2 cellular contexts compared by ENCODE assay signal in genomic region chr11:18581825-18582224, GRCh38.
TF ChIP-seq lines count a peak whose summit lies in the region.

No MANE protein-coding gene starts in this region.

TF ChIP-seq in A549, 52 proteins besides CTCF, POLR2A, EP300 and RAD21:
- TF ChIP-seq FOSL2 (IDR thresholded peaks at IDR 0.05) (no peak), FOSL2 (CRISPR knock-in tag; IDR thresholded peaks at IDR 0.05) (no peak), RNF2 (IDR thresholded peaks at IDR 0.05; ENCODE audit: borderline replicate concordance, low read depth) (no peak), HMGXB4 (CRISPR knock-in tag; IDR thresholded peaks at IDR 0.05; ENCODE audit: borderline replicate concordance) (no peak), PHF8 (IDR thresholded peaks at IDR 0.05; ENCODE audit: borderline replicate concordance, low read depth) (no peak), EHMT2 (IDR thresholded peaks at IDR 0.05; ENCODE audit: low read depth) (no peak), TFCP2L1 (CRISPR knock-in tag; IDR thresholded peaks at IDR 0.05) (no peak), SMC3 (IDR thresholded peaks at IDR 0.05) (no peak), JUN (IDR thresholded peaks at IDR 0.05) (no peak), ELK1 (IDR thresholded peaks at IDR 0.05; ENCODE audit: low read depth, low read length) (no peak), HOXA7 (CRISPR knock-in tag; IDR thresholded peaks at IDR 0.05) (no peak), CHD2 (IDR thresholded peaks at IDR 0.05; ENCODE audit: low read length, partially characterized antibody) (no peak), GATA3 (IDR thresholded peaks at IDR 0.05; ENCODE audit: borderline replicate concordance) (no peak), RARB (CRISPR knock-in tag; IDR thresholded peaks at IDR 0.05) (no peak)

TF ChIP-seq in HepG2, 621 proteins besides CTCF, POLR2A, EP300 and RAD21:
- TF ChIP-seq RNF219 (CRISPR knock-in tag; IDR thresholded peaks at IDR 0.05) (no peak), HOXA7 (CRISPR knock-in tag; IDR thresholded peaks at IDR 0.05) (no peak), KMT2A (CRISPR knock-in tag; IDR thresholded peaks at IDR 0.05) (no peak), ZNF264 (CRISPR knock-in tag; IDR thresholded peaks at IDR 0.05) (no peak), FOSL1 (CRISPR knock-in tag; IDR thresholded peaks at IDR 0.05; ENCODE audit: borderline replicate concordance) (no peak), HNRNPLL (IDR thresholded peaks at IDR 0.05; ENCODE audit: low read depth, low read length, poor library complexity, severe bottlenecking) (no peak), THAP7 (CRISPR knock-in tag; IDR thresholded peaks at IDR 0.05) (no peak), DPF2 (CRISPR knock-in tag; IDR thresholded peaks at IDR 0.05; ENCODE audit: borderline replicate concordance, low read depth) (no peak), ZNF292 (CRISPR knock-in tag; IDR thresholded peaks at IDR 0.05; ENCODE audit: borderline replicate concordance, low read depth) (no peak), BRCA1 (CRISPR knock-in tag; IDR thresholded peaks at IDR 0.05) (no peak), IRF1 (CRISPR knock-in tag; IDR thresholded peaks at IDR 0.05; ENCODE audit: low read depth) (no peak), NR2C2 (CRISPR knock-in tag; IDR thresholded peaks at IDR 0.05; ENCODE audit: borderline replicate concordance) (no peak), ZNF34 (CRISPR knock-in tag; IDR thresholded peaks at IDR 0.05; ENCODE audit: borderline replicate concordance) (no peak), ZNF720 (CRISPR knock-in tag; IDR thresholded peaks at IDR 0.05) (no peak), PRMT3 (CRISPR knock-in tag; IDR thresholded peaks at IDR 0.05; ENCODE audit: borderline replicate concordance, low read depth) (no peak), GPBP1L1 (CRISPR knock-in tag; IDR thresholded peaks at IDR 0.05) (no peak)
